Comparison of ENCODE assay signal across 32 cellular contexts in genomic region chr2:208413931-208414330, GRCh38.
"Had no signal": no experiment of that assay in that cellular context is flagged by ENCODE, and none has a peak within 500 bp of the region (broad histone marks: within the 10 kb centered on the region; RNA-seq: fewer than 3 reads in every experiment).

No MANE protein-coding gene starts in this region.

- H3K9me3 ChIP-seq: MG63 had no signal

- H3K4me3 ChIP-seq: MG63 had no signal

- DNase-seq: Karpas-422, Kasumi-1, MG63, MM.1S, MV-4-11, NCI-H1048, NCI-H1092, NCI-H1092 treated with DMSO at 0.1 percent for 48 hours, NCI-H1105, NCI-H1105 treated with DMSO at 0.1 percent for 48 hours, NCI-H1417, NCI-H1417 treated with DMSO at 0.1 percent for 48 hours, NCI-H1436, NCI-H1436 treated with DMSO at 0.1 percent for 48 hours, NCI-H146, NCI-H1694, NCI-H1694 treated with DMSO at 0.1 percent for 48 hours, NCI-H187, NCI-H187 treated with DMSO at 0.1 percent for 48 hours, NCI-H1930, NCI-H2029, NCI-H2029 treated with DMSO at 0.1 percent for 48 hours, NCI-H2081, NCI-H2081 treated with DMSO at 0.1 percent for 48 hours, NCI-H2107, NCI-H2171, NCI-H2171 treated with DMSO at 0.1 percent for 48 hours, NCI-H226, NCI-H345, NCI-H446, NCI-H446 treated with DMSO at 0.1 percent for 48 hours, NCI-H510A had no signal
